In genomic region chr2:143778981-143779380, GRCh38 we compare ENCODE assay signal across 14 cellular contexts.
DNase-seq lines count a peak whose midpoint lies in the region; ATAC-seq and TF ChIP-seq lines count a peak whose summit lies in the region.
"Had no signal": no experiment of that assay in that cellular context is flagged by ENCODE, and none has a peak within 500 bp of the region (broad histone marks: within the 10 kb centered on the region; RNA-seq: fewer than 3 reads in every experiment).

No MANE protein-coding gene starts in this region.

- no peak overlapping the region for H3K9ac ChIP-seq in HUES48 (ENCODE audit: low read depth, low read length)

- peak; percentile 72 for DNase-seq in ELR (ENCODE audit: low read depth)
- peak; percentile 15 for DNase-seq in epithelial cell of esophagus (ENCODE audit: low read depth)
- peak; percentile 15 for DNase-seq in pons (ENCODE audit: low spot score)
- no peak for DNase-seq in GDM1 (lab: John Stamatoyannopoulos, UW)
- DNase-seq: activated CD4-positive, alpha-beta T cell treated with anti-CD3 and anti-CD28 coated beads, Interleukin-2, amount 50 U/mL, for 1 hour; activated naive CD4-positive, alpha-beta T cell treated with anti-CD3 and anti-CD28 coated beads, Interleukin-2, amount 10 ng/mL, durations not matched to agents 7 days and 5 days; activated T-cell treated with anti-CD3 and anti-CD28 coated beads for 4 hours; C1 segment of cervical spinal cord; naive B cell; NCI-H1436 treated with DMSO at 0.1 percent for 48 hours; NCI-H345 had no signal

- no peaks in the 10 kb centered on the region for H3K9me3 ChIP-seq in HUES48 (ENCODE audit: control insufficient read depth, insufficient read depth, low read length)

- TF ChIP-seq CTCF in epithelial cell of esophagus (IDR thresholded peaks at IDR 0.05; ENCODE audit: insufficient read depth, low read depth, low read length, missing control alignments) = no peak

- no peaks in the 10 kb centered on the region for H3K36me3 ChIP-seq in HUES48 (ENCODE audit: control insufficient read depth, insufficient read depth, low read length)

- peak overlapping the region; percentile 69 for H3K27ac ChIP-seq in HUES48 (ENCODE audit: low read depth, low read length)

- ATAC-seq in HG02840 (IDR thresholded peaks at IDR 0.05; ENCODE audit: low FRiP score, unreplicated experiment) (no peak), GM18909 (IDR thresholded peaks at IDR 0.05; ENCODE audit: poor library complexity, unreplicated experiment) (no peak)

- no peak overlapping the region for H3K4me3 ChIP-seq in HUES48 (ENCODE audit: low read depth, low read length)
- H3K4me3 ChIP-seq in epithelial cell of esophagus (ENCODE audit: low read length) = no peak overlapping the region

- H3K4me1 ChIP-seq in HUES48 (ENCODE audit: control insufficient read depth, insufficient read depth, low read length) = peaks cover 14% of the 10 kb centered on the region

- H3K27me3 ChIP-seq in HUES48 (ENCODE audit: control insufficient read depth, insufficient read depth, low read length) = no peaks in the 10 kb centered on the region
